Comparison of ENCODE assay signal across 16 cellular contexts in the genomic region with DNA sequence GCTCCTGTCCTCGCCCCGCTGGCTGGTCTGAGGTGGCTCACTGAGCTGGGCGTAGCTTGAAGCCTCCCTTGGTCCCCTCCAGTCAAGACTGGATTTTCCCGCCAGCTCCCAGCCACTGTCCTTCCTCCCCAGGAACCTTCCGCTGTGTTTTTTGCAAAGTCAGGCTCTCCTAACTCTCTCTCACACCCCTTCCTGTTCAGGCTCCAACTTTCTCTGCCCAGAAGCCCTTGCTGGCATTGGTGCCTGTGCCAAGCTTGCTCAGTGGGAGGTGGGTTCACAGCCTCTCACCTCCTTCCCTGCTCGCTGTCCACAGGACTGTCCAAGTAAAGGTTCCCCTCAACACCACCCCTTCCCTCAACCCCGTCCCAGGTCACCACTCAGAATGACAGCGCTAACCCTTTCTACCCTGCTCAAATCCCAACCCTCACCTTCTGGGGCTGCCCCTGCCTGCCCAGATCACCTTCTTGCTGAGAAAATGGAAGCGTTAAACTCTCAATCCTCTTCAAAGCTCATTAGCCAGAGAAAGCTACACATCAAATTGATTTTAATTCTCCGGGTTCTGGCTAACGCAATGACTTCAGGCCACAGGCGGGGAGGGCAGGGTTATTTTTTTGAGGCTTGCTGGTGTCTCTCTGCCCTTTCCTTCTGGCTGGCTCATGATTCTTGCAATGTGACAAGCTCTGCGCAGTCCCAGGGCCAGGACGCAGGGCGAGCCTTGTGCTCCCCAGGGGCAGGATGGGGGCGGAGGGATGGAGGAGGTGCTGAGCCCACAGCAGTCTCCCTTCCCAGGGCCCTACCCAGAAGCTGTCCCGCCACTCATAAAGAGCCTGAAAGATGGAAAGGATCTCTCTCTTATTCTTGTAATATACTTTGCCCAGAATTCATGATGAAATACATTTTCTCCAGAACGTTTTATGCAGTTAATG.
A peak's percentile ranks its signal among the peaks of the same experiment; 100 is the strongest.
DNase-seq lines count a peak whose midpoint lies in the region; ATAC-seq, FAIRE-seq and TF ChIP-seq lines count a peak whose summit lies in the region.
"Had no signal": no experiment of that assay in that cellular context is flagged by ENCODE, and none has a peak within 500 bp of the region (broad histone marks: within the 10 kb centered on the region; RNA-seq: fewer than 3 reads in every experiment).

No MANE protein-coding gene starts in this region.

- intact Hi-C loops in Panc1 (cut with micrococcal nuclease; ENCODE audit: unreplicated experiment) = no loop called here

- H3K27me3 Mint-ChIP-seq in mesothelial cell of epicardium (ENCODE audit: low read depth) = peaks cover 6% of the 10 kb centered on the region
- H3K27me3 Mint-ChIP-seq: activated naive CD4-positive, alpha-beta T cell treated with anti-CD3 and anti-CD28 coated beads, Interleukin-2, amount 50 U/mL, for 24 hours had no signal

- H3K4me1 ChIP-seq in Panc1 (ENCODE audit: control insufficient read depth, insufficient read depth, low read length) = no peaks in the 10 kb centered on the region
- H3K4me1 ChIP-seq in H1 (replicated peaks in 1 of 4; ENCODE audit: control insufficient read depth in 3 of 4, insufficient read depth in 4 of 4, low read length in 3 of 4) = no peaks in the 10 kb centered on the region; a peak in 1 of 7 replicates

- ATAC-seq in Panc1 = 0 out of 2 replicates have a peak, but pooled peaks have one; percentile 20
- no peak for ATAC-seq in GM21528 (IDR thresholded peaks at IDR 0.05; ENCODE audit: low FRiP score, unreplicated experiment)
- ATAC-seq: effector memory CD8-positive, alpha-beta T cell had no signal

- TF ChIP-seq EP300 in H1 (IDR thresholded peaks at IDR 0.05; ENCODE audit: borderline replicate concordance in 1 of 2, low read depth in 2 of 2, low read length in 2 of 2) = no peak

- no peak overlapping the region for H2AFZ ChIP-seq in H1 (ENCODE audit: low read length)

- H3K4me3 ChIP-seq in Panc1 (ENCODE audit: low read depth in 2 of 2, low read length in 2 of 2) = no peak overlapping the region
- H3K4me3 ChIP-seq in H1 (ENCODE audit: extremely low read depth in 1 of 4, insufficient read depth in 2 of 4, low read depth in 3 of 4, low read length in 4 of 4) = no peak overlapping the region

- no peak overlapping the region for H3K23ac ChIP-seq in H1 (ENCODE audit: insufficient read length)

- TF ChIP-seq CTCF in Panc1 (IDR thresholded peaks at IDR 0.05) (no peak), H1 (IDR thresholded peaks at IDR 0.05; ENCODE audit: control extremely low read depth in 1 of 3, insufficient read depth in 1 of 3, low read depth in 1 of 3, low read length in 3 of 3) (no peak), mesothelial cell of epicardium (IDR thresholded peaks at IDR 0.05; ENCODE audit: unreplicated experiment) (no peak)

- no peak overlapping the region for H3K56ac ChIP-seq in H1 (replicated peaks; ENCODE audit: insufficient read length, low read depth, low read length)

- DNase-seq in Panc1 (ENCODE audit: low read depth, low spot score) (no peak), H1 (ENCODE audit: low read depth in 1 of 2, low spot score in 2 of 2) (no peak), mesothelial cell of epicardium (ENCODE audit: low spot score in 2 of 2, unreplicated experiment in 2 of 2) (no peak), HT-29 (ENCODE audit: low spot score) (no peak), KG1 (lab: John Stamatoyannopoulos, UW) (no peak)
- no peak for DNase-seq in activated CD4-positive, CD25-positive, alpha-beta regulatory T cell treated with anti-CD3 and anti-CD28 coated beads, Interleukin-2, amount 50 U/mL, for 72 hours
- DNase-seq: effector memory CD8-positive, alpha-beta T cell; GOT3; NCI-H1694; stimulated activated CD4-positive, alpha-beta T cell treated with anti-CD3 and anti-CD28 coated beads, Interleukin-2, amount 100 ng/mL, for 48 hours had no signal

- H3K27me3 ChIP-seq in Panc1 (ENCODE audit: control insufficient read depth, insufficient read depth, low read length) = no peaks in the 10 kb centered on the region
- no peaks in the 10 kb centered on the region; a peak in 2 of 7 replicates for H3K27me3 ChIP-seq in H1 (replicated peaks in 1 of 4; ENCODE audit: control insufficient read depth in 3 of 4, extremely low read depth in 1 of 4, insufficient read depth in 3 of 4, low read length in 3 of 4)

- TF ChIP-seq RAD21 in H1 (IDR thresholded peaks at IDR 0.05 in 1 of 2, conservative IDR thresholded peaks at IDR 0.05 in 1 of 2; ENCODE audit: low read depth in 2 of 2, low read length in 2 of 2) = no peak

- H3K27ac ChIP-seq in Panc1 (ENCODE audit: low read length) (no peak overlapping the region), H1 (ENCODE audit: low read depth, low read length) (no peak overlapping the region), temporal lobe (ENCODE audit: low read depth, low read length) (peak overlapping the region; percentile 33)
- H3K27ac ChIP-seq: C4-2B, neutrophil had no signal

- no peak overlapping the region for H2BK15ac ChIP-seq in H1 (ENCODE audit: low read length)

- no peaks in the 10 kb centered on the region for H3K79me2 ChIP-seq in H1 (ENCODE audit: control insufficient read depth in 1 of 2, insufficient read depth in 2 of 2, low read length in 2 of 2)

- CTCF ChIA-PET in Panc1 (lab: Charles Lee) (interaction anchor here (0.6 kb wide), 1 partner anchor 151 kb away, joined by 13 read pairs; no protein-coding TSS in a partner anchor), H1 (lab: Charles Lee; ENCODE audit: partially characterized antibody) (interaction anchor here (0.7 to 1.4 kb wide), 6 partner anchors 11 to 171 kb away, joined by 3 to 7 read pairs (median 3); no protein-coding TSS in a partner anchor)

- H3K18ac ChIP-seq in H1 (ENCODE audit: extremely low read depth, low read length) = no peak overlapping the region

- no peak overlapping the region for H2BK20ac ChIP-seq in H1 (ENCODE audit: low read length)

- H3K36me3 Mint-ChIP-seq in mesothelial cell of epicardium = no peaks in the 10 kb centered on the region
- H3K36me3 Mint-ChIP-seq: activated naive CD4-positive, alpha-beta T cell treated with anti-CD3 and anti-CD28 coated beads, Interleukin-2, amount 50 U/mL, for 24 hours had no signal

- H4K20me1 ChIP-seq in H1 (replicated peaks in 1 of 2; ENCODE audit: control insufficient read depth in 1 of 2, insufficient read depth in 2 of 2, low read length in 2 of 2) = no peaks in the 10 kb centered on the region

- no peak overlapping the region for H3K14ac ChIP-seq in H1 (ENCODE audit: insufficient read length)

- H4K8ac ChIP-seq in H1 (ENCODE audit: extremely low read depth, insufficient read depth, low read length) = peak overlapping the region; percentile 83; the same call in 1 of the 2 replicates

- H2BK120ac ChIP-seq in H1 (replicated peaks; ENCODE audit: low read depth, low read length) = no peak overlapping the region

- H2BK5ac ChIP-seq in H1 (ENCODE audit: low read depth, low read length) = no peak overlapping the region

- no TSS peak for BruUV-seq in Panc1 (replicated peaks; lab: Mats Ljungman, UMichigan)

- H2BK12ac ChIP-seq in H1 (ENCODE audit: low read depth, low read length) = no peak overlapping the region

- H3K79me1 ChIP-seq in H1 (ENCODE audit: low read depth, low read length) = no peaks in the 10 kb centered on the region

- POLR2A ChIA-PET in Panc1 (lab: Charles Lee) (no interaction called here), H1 (lab: Charles Lee; ENCODE audit: partially characterized antibody) (interaction anchor here (0.8 to 1.1 kb wide), 2 partner anchors 10 to 357 kb away, joined by 3 read pairs; partner anchors contain the start of gene TNRC6C)

- H3K9me3 ChIP-seq in Panc1 (ENCODE audit: control insufficient read depth, insufficient read depth, low read depth, low read length) = no peaks in the 10 kb centered on the region
- H3K9me3 ChIP-seq in H1 (ENCODE audit: insufficient read depth in 2 of 2, low read depth in 1 of 2, low read length in 1 of 2) = no peaks in the 10 kb centered on the region
- H3K9me3 ChIP-seq: neutrophil had no signal

- 89% methylated on average over 16 of the region's 18 CpGs; no CpG with 5 or more reads in 1 of the 2 experiments for WGBS in H1 (ENCODE audit: extremely low coverage in 1 of 2, insufficient coverage in 1 of 2, insufficient read length in 1 of 2, insufficient replicate concordance in 2 of 2, low coverage in 1 of 2, low lambda C conversion rate in 2 of 2, missing lambda C conversion rate in 1 of 2), 2 experiments

- H4K5ac ChIP-seq in H1 (ENCODE audit: insufficient read length, low read depth, low read length) = no peak overlapping the region

- H3K9me3 Mint-ChIP-seq in mesothelial cell of epicardium = no peaks in the 10 kb centered on the region
- H3K9me3 Mint-ChIP-seq: activated CD4-positive, alpha-beta memory T cell treated with anti-CD3 and anti-CD28 coated beads, Interleukin-2, amount 10 ng/mL, durations not matched to agents 7 days and 5 days; activated naive CD4-positive, alpha-beta T cell treated with anti-CD3 and anti-CD28 coated beads, Interleukin-2, amount 50 U/mL, for 24 hours; effector memory CD8-positive, alpha-beta T cell had no signal

- no peaks in the 10 kb centered on the region for H3K23me2 ChIP-seq in H1 (ENCODE audit: low read depth, low read length)

- peak overlapping the region; percentile 1 for H3K27ac Mint-ChIP-seq in mesothelial cell of epicardium
- H3K27ac Mint-ChIP-seq: activated CD4-positive, alpha-beta memory T cell treated with anti-CD3 and anti-CD28 coated beads, Interleukin-2, amount 10 ng/mL, durations not matched to agents 7 days and 5 days; activated naive CD4-positive, alpha-beta T cell treated with anti-CD3 and anti-CD28 coated beads, Interleukin-2, amount 50 U/mL, for 24 hours; effector memory CD8-positive, alpha-beta T cell had no signal

- TF ChIP-seq POLR2A in H1 (IDR thresholded peaks at IDR 0.05; ENCODE audit: control extremely low read depth in 1 of 2, low read depth in 2 of 2, low read length in 2 of 2) = no peak

- H3K4me3 Mint-ChIP-seq in mesothelial cell of epicardium = no peak overlapping the region
- H3K4me3 Mint-ChIP-seq: activated CD4-positive, alpha-beta memory T cell treated with anti-CD3 and anti-CD28 coated beads, Interleukin-2, amount 10 ng/mL, durations not matched to agents 7 days and 5 days; activated naive CD4-positive, alpha-beta T cell treated with anti-CD3 and anti-CD28 coated beads, Interleukin-2, amount 50 U/mL, for 24 hours; effector memory CD8-positive, alpha-beta T cell had no signal

- no peak overlapping the region for H4K91ac ChIP-seq in H1 (replicated peaks; ENCODE audit: insufficient read length, low read length)

- FAIRE-seq in H1 (lab: Jason Lieb, UNC) = no peak

- no peak overlapping the region for H2AK5ac ChIP-seq in H1 (ENCODE audit: low read depth, low read length)

- H3K36me3 ChIP-seq in Panc1 (ENCODE audit: control insufficient read depth, insufficient read depth, low read length) = no peaks in the 10 kb centered on the region
- no peaks in the 10 kb centered on the region for H3K36me3 ChIP-seq in H1 (ENCODE audit: control insufficient read depth in 2 of 4, insufficient read depth in 4 of 4, low read length in 3 of 4)
- H3K36me3 ChIP-seq: neutrophil had no signal

- peaks cover 24% of the 10 kb centered on the region for H3K4me1 Mint-ChIP-seq in mesothelial cell of epicardium
- H3K4me1 Mint-ChIP-seq: activated CD4-positive, alpha-beta memory T cell treated with anti-CD3 and anti-CD28 coated beads, Interleukin-2, amount 10 ng/mL, durations not matched to agents 7 days and 5 days; activated naive CD4-positive, alpha-beta T cell treated with anti-CD3 and anti-CD28 coated beads, Interleukin-2, amount 50 U/mL, for 24 hours had no signal

- no peak overlapping the region for H3K9ac ChIP-seq in H1 (replicated peaks in 1 of 4; ENCODE audit: extremely low read depth in 1 of 4, low read depth in 3 of 4, low read length in 3 of 4)

- H3K4ac ChIP-seq in H1 (replicated peaks; ENCODE audit: insufficient read length, low read depth, low read length) = no peak overlapping the region

- H3K4me2 ChIP-seq in H1 (ENCODE audit: insufficient read depth in 1 of 2, low read depth in 2 of 2, low read length in 2 of 2) = no peak overlapping the region

- in situ Hi-C loops in Panc1 (cut with HindIII; ENCODE audit: low pct_unique_long_range_greater_than_20kb, low sequenced_read_pairs) = no loop called here
